9 cellular contexts compared by ENCODE assay signal in genomic region chr1:153540394-153541361, GRCh38. TPM values are rescaled to one million over a fixed set of nuclear protein-coding genes. Genes with fewer than 3 reads are reported as not detected.
DNase-seq lines count a peak whose midpoint lies in the region; ATAC-seq, FAIRE-seq and TF ChIP-seq lines count a peak whose summit lies in the region.
"Had no signal": no experiment of that assay in that cellular context is flagged by ENCODE, and none has a peak within 500 bp of the region (broad histone marks: within the 10 kb centered on the region; RNA-seq: fewer than 3 reads in every experiment).

Gene S100A5, minus strand, starts transcription at chr1:153540934. Its CDS starts 743 bp downstream, at chr1:153540191.

- H3K9me3 Mint-ChIP-seq in CD14-positive monocyte, result peaks cover 0 to 1% (median 0%) of the 10 kb centered on the region in 7 donors
- no peaks in the 10 kb centered on the region for H3K9me3 Mint-ChIP-seq in activated T-cell treated with anti-CD3 and anti-CD28 coated beads, Interleukin-2, amount 50 U/mL, for 24 hours

- H3K9me3 ChIP-seq in kidney (ENCODE audit: control insufficient read depth in 1 of 2, low read length in 2 of 2) (no peaks in the 10 kb centered on the region), tibial artery (no peaks in the 10 kb centered on the region)
- H3K9me3 ChIP-seq: ovary had no signal

- H3K27ac ChIP-seq in kidney (ENCODE audit: low read depth in 2 of 2, low read length in 2 of 2) (peak within 1 kb of the TSS; percentile 59 to 72), tibial artery (peak within 1 kb of the TSS; percentile 78 to 79)
- H3K27ac ChIP-seq: ovary had no signal

- peak within 1 kb of the TSS; percentile 60 to 83 for H3K4me3 Mint-ChIP-seq in CD14-positive monocyte
- peak within 1 kb of the TSS; percentile 44 for H3K4me3 Mint-ChIP-seq in activated T-cell treated with anti-CD3 and anti-CD28 coated beads, Interleukin-2, amount 50 U/mL, for 24 hours

- ATAC-seq in HG03196 (IDR thresholded peaks at IDR 0.05; ENCODE audit: unreplicated experiment), result no peak
- no peak for ATAC-seq in HG03457 (IDR thresholded peaks at IDR 0.05; ENCODE audit: unreplicated experiment)

- peak within 1 kb of the TSS; percentile 90 to 98 (median 95) for H3K27ac Mint-ChIP-seq in CD14-positive monocyte
- H3K27ac Mint-ChIP-seq in activated T-cell treated with anti-CD3 and anti-CD28 coated beads, Interleukin-2, amount 50 U/mL, for 24 hours, result peak within 1 kb of the TSS; percentile 97

- H3K4me1 ChIP-seq in kidney (ENCODE audit: control insufficient read depth in 1 of 2, insufficient read depth in 1 of 2, low read depth in 1 of 2, low read length in 2 of 2) (peaks cover 17 to 38% of the 10 kb centered on the region in 2 donors), tibial artery (peaks cover 0 to 53% (median 47%) of the 10 kb centered on the region in 4 donors)

- H3K4me3 ChIP-seq in kidney (ENCODE audit: low read length in 2 of 2) (no peak within 1 kb of the TSS), tibial artery (no peak within 1 kb of the TSS)
- H3K4me3 ChIP-seq: ovary had no signal

- peaks cover 0 to 5% (median 0%) of the 10 kb centered on the region in 3 donors for H3K27me3 Mint-ChIP-seq in CD14-positive monocyte (ENCODE audit: low read depth in 3 of 3)
- no peaks in the 10 kb centered on the region for H3K27me3 Mint-ChIP-seq in activated T-cell treated with anti-CD3 and anti-CD28 coated beads, Interleukin-2, amount 50 U/mL, for 24 hours

- H3K36me3 ChIP-seq in kidney (ENCODE audit: control insufficient read depth in 1 of 2, insufficient read depth in 2 of 2, low read length in 2 of 2) (no peaks in the 10 kb centered on the region), tibial artery (no peaks in the 10 kb centered on the region)
- H3K36me3 ChIP-seq: ovary had no signal

- H3K4me1 Mint-ChIP-seq in CD14-positive monocyte, result peaks cover 86% of the 10 kb centered on the region
- peaks cover 87% of the 10 kb centered on the region for H3K4me1 Mint-ChIP-seq in activated T-cell treated with anti-CD3 and anti-CD28 coated beads, Interleukin-2, amount 50 U/mL, for 24 hours (ENCODE audit: low read depth)

- no peak for FAIRE-seq in kidney (lab: Jason Lieb, UNC)

- H3K36me3 Mint-ChIP-seq in CD14-positive monocyte, result peaks cover 37 to 42% of the 10 kb centered on the region in 2 donors
- H3K36me3 Mint-ChIP-seq in activated T-cell treated with anti-CD3 and anti-CD28 coated beads, Interleukin-2, amount 50 U/mL, for 24 hours (ENCODE audit: low read depth), result peaks cover 29% of the 10 kb centered on the region

- intact Hi-C loops in CD14-positive monocyte (cut with micrococcal nuclease) (no loop called here), kidney (cut with DNase I) (no loop called here), tibial artery (cut with DNase I; ENCODE audit: low total_unique reads) (no loop called here)

- H3K27me3 ChIP-seq in tibial artery, result no peaks in the 10 kb centered on the region
- H3K27me3 ChIP-seq: ovary had no signal

- peak; percentile 80 for DNase-seq in CD14-positive monocyte (ENCODE audit: low spot score)
- DNase-seq in NCI-H446 (lab: John Stamatoyannopoulos, UW), result peak; percentile 82 to 89
- DNase-seq in activated T-cell treated with anti-CD3 and anti-CD28 coated beads, Interleukin-2, amount 50 U/mL, for 24 hours, result peak; percentile 65
- DNase-seq in kidney, result no peak
- peak in 1 of 2 donors; percentile 56 for DNase-seq in tibial artery
- DNase-seq in NCI-H1436 treated with DMSO at 0.1 percent for 48 hours (lab: John Stamatoyannopoulos, UW), result no peak

- TF ChIP-seq CTCF in CD14-positive monocyte (IDR thresholded peaks at IDR 0.05) (no peak), kidney (IDR thresholded peaks at IDR 0.05; ENCODE audit: borderline replicate concordance, extremely low read depth, insufficient read depth) (no peak), tibial artery (IDR thresholded peaks at IDR 0.05) (no peak)

- peak within 1 kb of the TSS in 1 of 2 donors; percentile 47 for H3K9ac ChIP-seq in kidney (ENCODE audit: low read length in 2 of 2)

RNA-seq across cellular contexts. Expression of gene S100A5, which starts in this region (rescaled TPM):
- 1 to 10 TPM in 1 of 2 donors, not detected in 1; 1.4 TPM for polyA plus RNA-seq in CD14-positive monocyte
- total RNA-seq in kidney, result 0.91 TPM
- polyA plus RNA-seq in kidney (ENCODE audit: insufficient read depth, low read depth, low replicate concordance), result 1.9 TPM
- total RNA-seq: ovary had no signal
- polyA plus RNA-seq: ovary had no signal

Comparison
In these comparisons a context has a peak if more than half of its experiments do, and no peak if none do; other contexts are left out.
1. DNase-seq: peak in CD14-positive monocyte (single experiment), NCI-H446 (2 of 2) and activated T-cell treated with anti-CD3 and anti-CD28 coated beads, Interleukin-2, amount 50 U/mL, for 24 hours (single experiment); none in kidney (single experiment) and NCI-H1436 treated with DMSO at 0.1 percent for 48 hours (single experiment).